Comparison of ENCODE assay signal across 1 cellular context in genomic region chr17:30208214-30208613, GRCh38.
A peak's percentile ranks its signal among the peaks of the same experiment; 100 is the strongest.
TF ChIP-seq lines count a peak whose summit lies in the region.

No MANE protein-coding gene starts in this region.

TF ChIP-seq in GM12878, 131 proteins besides CTCF, POLR2A, EP300 and RAD21 (continued from another document):
- no peak for TF ChIP-seq ZBTB4 (CRISPR knock-in tag; IDR thresholded peaks at IDR 0.05)
- TF ChIP-seq ZBED1 (IDR thresholded peaks at IDR 0.05; ENCODE audit: borderline replicate concordance): no peak; the same call in 1 of the 2 replicates
- TF ChIP-seq BCLAF1 (IDR thresholded peaks at IDR 0.05): no peak
- TF ChIP-seq KAT2A (conservative IDR thresholded peaks at IDR 0.05; ENCODE audit: control insufficient read depth, low read depth, low read length): no peak
- TF ChIP-seq CREB1 (IDR thresholded peaks at IDR 0.05; ENCODE audit: low read depth): peak; percentile 10; the same call in 1 of the 2 replicates
- peak; percentile 81 for TF ChIP-seq ATF2 (IDR thresholded peaks at IDR 0.05; ENCODE audit: low read length)
- no peak for TF ChIP-seq TAF1 (IDR thresholded peaks at IDR 0.05; ENCODE audit: borderline replicate concordance, low read depth, low read length)
- TF ChIP-seq NR2C1 (IDR thresholded peaks at IDR 0.05): no peak
- TF ChIP-seq NFIC (IDR thresholded peaks at IDR 0.05; ENCODE audit: low read depth, low read length): peak; percentile 95
- no peak for TF ChIP-seq ZNF24 (IDR thresholded peaks at IDR 0.05)
- peak; percentile 92 for TF ChIP-seq MEF2A (IDR thresholded peaks at IDR 0.05; ENCODE audit: insufficient read depth, low read depth, low read length)
- peak; percentile 91 for TF ChIP-seq RELB (IDR thresholded peaks at IDR 0.05; ENCODE audit: low read depth)
- 0 out of 2 replicates have a peak, but pooled peaks have one; percentile 41 for TF ChIP-seq NBN (IDR thresholded peaks at IDR 0.05)
- no peak for TF ChIP-seq RAD51 (IDR thresholded peaks at IDR 0.05)
- TF ChIP-seq RUNX3 (IDR thresholded peaks at IDR 0.05; ENCODE audit: low read length): peak; percentile 98
- TF ChIP-seq BCL11A (IDR thresholded peaks at IDR 0.05; ENCODE audit: low read depth, low read length): no peak
- no peak for TF ChIP-seq MYB (IDR thresholded peaks at IDR 0.05; ENCODE audit: borderline replicate concordance, low read depth, low read length)
- no peak for TF ChIP-seq BRCA1 (IDR thresholded peaks at IDR 0.05; ENCODE audit: low read depth, low read length)
- TF ChIP-seq NR2F1 (conservative IDR thresholded peaks at IDR 0.05): peak; percentile 81
- TF ChIP-seq CHD2 (IDR thresholded peaks at IDR 0.05; ENCODE audit: borderline replicate concordance, low read depth, low read length): no peak
- no peak for TF ChIP-seq YBX1 (IDR thresholded peaks at IDR 0.05)
- TF ChIP-seq SREBF1 (IDR thresholded peaks at IDR 0.05; ENCODE audit: low read length): no peak
- TF ChIP-seq BMI1 (IDR thresholded peaks at IDR 0.05; ENCODE audit: borderline replicate concordance): peak; percentile 59; the same call in 1 of the 2 replicates
- TF ChIP-seq MTA2 (IDR thresholded peaks at IDR 0.05; ENCODE audit: low read depth): peak; percentile 78; the same call in 1 of the 2 replicates
- TF ChIP-seq TCF7 (IDR thresholded peaks at IDR 0.05; ENCODE audit: borderline replicate concordance): no peak
